In genomic region chr2:47016172-47016913, GRCh38 we compare ENCODE assay signal across 10 cellular contexts.
DNase-seq lines count a peak whose midpoint lies in the region; ATAC-seq and TF ChIP-seq lines count a peak whose summit lies in the region.
"Had no signal": no experiment of that assay in that cellular context is flagged by ENCODE, and none has a peak within 500 bp of the region (broad histone marks: within the 10 kb centered on the region; RNA-seq: fewer than 3 reads in every experiment).

No MANE protein-coding gene starts in this region.

- no peak overlapping the region for H3K4me2 ChIP-seq in hepatocyte

- H3K4me3 Mint-ChIP-seq in activated T-cell treated with anti-CD3 and anti-CD28 coated beads, Interleukin-2, amount 50 U/mL, for 4 hours = no peak overlapping the region
- H3K4me3 Mint-ChIP-seq: activated naive CD8-positive, alpha-beta T cell treated with anti-CD3 and anti-CD28 coated beads, Interleukin-2, amount 10 ng/mL, durations not matched to agents 7 days and 5 days; stimulated activated naive CD8-positive, alpha-beta T cell treated with anti-CD3 and anti-CD28 coated beads, Interleukin-15, Interleukin-2, amounts not matched to agents 100 ng/mL and 50 ng/mL, for 24 hours had no signal

- H3K79me2 ChIP-seq in hepatocyte = no peaks in the 10 kb centered on the region

- H3K27me3 ChIP-seq in BE2C (no peaks in the 10 kb centered on the region), adipocyte (replicated peaks; ENCODE audit: control insufficient read depth, insufficient read depth, low read length) (no peaks in the 10 kb centered on the region), hepatocyte (no peaks in the 10 kb centered on the region)

- peaks cover 20% of the 10 kb centered on the region for H3K4me1 ChIP-seq in BE2C
- peaks cover 4% of the 10 kb centered on the region for H3K4me1 ChIP-seq in adipocyte (ENCODE audit: control insufficient read depth, insufficient read depth, low read length)
- no peaks in the 10 kb centered on the region for H3K4me1 ChIP-seq in hepatocyte (ENCODE audit: insufficient read depth)

- no peaks in the 10 kb centered on the region for H3K36me3 ChIP-seq in BE2C
- peaks cover 67% of the 10 kb centered on the region for H3K36me3 ChIP-seq in adipocyte (ENCODE audit: control insufficient read depth, insufficient read depth, low read length, severe bottlenecking)
- H3K36me3 ChIP-seq in hepatocyte (replicated peaks; ENCODE audit: insufficient read depth, low read depth) = no peaks in the 10 kb centered on the region

- no peaks in the 10 kb centered on the region for H3K27me3 Mint-ChIP-seq in activated T-cell treated with anti-CD3 and anti-CD28 coated beads, Interleukin-2, amount 50 U/mL, for 4 hours (ENCODE audit: low read depth)
- H3K27me3 Mint-ChIP-seq: activated naive CD8-positive, alpha-beta T cell treated with anti-CD3 and anti-CD28 coated beads, Interleukin-2, amount 10 ng/mL, durations not matched to agents 7 days and 5 days; stimulated activated naive CD8-positive, alpha-beta T cell treated with anti-CD3 and anti-CD28 coated beads, Interleukin-15, Interleukin-2, amounts not matched to agents 100 ng/mL and 50 ng/mL, for 24 hours had no signal

- H3K27ac ChIP-seq in hepatocyte = peak overlapping the region; percentile 34

- H3K4me1 Mint-ChIP-seq in activated T-cell treated with anti-CD3 and anti-CD28 coated beads, Interleukin-2, amount 50 U/mL, for 4 hours (ENCODE audit: low read depth) = peaks cover 2% of the 10 kb centered on the region
- H3K4me1 Mint-ChIP-seq: activated naive CD8-positive, alpha-beta T cell treated with anti-CD3 and anti-CD28 coated beads, Interleukin-2, amount 10 ng/mL, durations not matched to agents 7 days and 5 days had no signal

- H3K9me3 Mint-ChIP-seq in activated T-cell treated with anti-CD3 and anti-CD28 coated beads, Interleukin-2, amount 50 U/mL, for 4 hours = no peaks in the 10 kb centered on the region
- H3K9me3 Mint-ChIP-seq: activated naive CD8-positive, alpha-beta T cell treated with anti-CD3 and anti-CD28 coated beads, Interleukin-2, amount 10 ng/mL, durations not matched to agents 7 days and 5 days; stimulated activated naive CD8-positive, alpha-beta T cell treated with anti-CD3 and anti-CD28 coated beads, Interleukin-15, Interleukin-2, amounts not matched to agents 100 ng/mL and 50 ng/mL, for 24 hours had no signal

- ATAC-seq in activated T-cell treated with anti-CD3 and anti-CD28 coated beads, Interleukin-2, amount 50 U/mL, for 4 hours = no peak

- H3K4me3 ChIP-seq in BE2C (ENCODE audit: low read depth, low read length) (no peak overlapping the region), adipocyte (ENCODE audit: low read length) (no peak overlapping the region), hepatocyte (no peak overlapping the region)

- WGBS in hepatocyte (ENCODE audit: low lambda C conversion rate, missing lambda C conversion rate) = 53% methylated on average over 6 of the region's 6 CpGs

- H2AFZ ChIP-seq in hepatocyte = no peak overlapping the region

- no peaks in the 10 kb centered on the region for H4K20me1 ChIP-seq in hepatocyte (ENCODE audit: insufficient read depth, poor library complexity, severe bottlenecking)

- peak; percentile 21 for TF ChIP-seq CTCF in BE2C (IDR thresholded peaks at IDR 0.05; ENCODE audit: low read depth, low read length)
- peak; percentile 12 for TF ChIP-seq CTCF in hepatocyte (IDR thresholded peaks at IDR 0.05; ENCODE audit: poor library complexity)

- H3K9me3 ChIP-seq in BE2C (no peaks in the 10 kb centered on the region), adipocyte (ENCODE audit: control insufficient read depth, low read length) (no peaks in the 10 kb centered on the region), hepatocyte (ENCODE audit: low read depth) (no peaks in the 10 kb centered on the region)

- DNase-seq in BE2C (no peak), LoVo (ENCODE audit: low spot score) (peak; percentile 19), adipocyte (ENCODE audit: low read depth) (peak; percentile 81), hepatocyte (ENCODE audit: low spot score) (peak; percentile 60), stromal cell of bone marrow (ENCODE audit: low read depth) (peak; percentile 30), NCI-H748 (lab: John Stamatoyannopoulos, UW; ENCODE audit: unreplicated experiment) (no peak), GM19240 (ENCODE audit: insufficient read length, low spot score) (no peak)
- DNase-seq in activated T-cell treated with anti-CD3 and anti-CD28 coated beads, Interleukin-2, amount 50 U/mL, for 4 hours = no peak
- DNase-seq: activated naive CD8-positive, alpha-beta T cell treated with anti-CD3 and anti-CD28 coated beads, Interleukin-2, amount 10 ng/mL, durations not matched to agents 7 days and 5 days had no signal

- no peaks in the 10 kb centered on the region for H3K9me2 ChIP-seq in hepatocyte (replicated peaks; ENCODE audit: insufficient read depth)

- peaks cover 38% of the 10 kb centered on the region for H3K36me3 Mint-ChIP-seq in activated T-cell treated with anti-CD3 and anti-CD28 coated beads, Interleukin-2, amount 50 U/mL, for 4 hours (ENCODE audit: insufficient read depth)

- H3K9ac ChIP-seq in adipocyte (ENCODE audit: low read length) = no peak overlapping the region

Comparison
In these comparisons a context has a peak if more than half of its experiments do, and no peak if none do; other contexts are left out.
1. DNase-seq: peak in LoVo (single experiment), adipocyte (single experiment), hepatocyte (single experiment) and stromal cell of bone marrow (single experiment); none in BE2C (single experiment), NCI-H748 (single experiment), activated T-cell treated with anti-CD3 and anti-CD28 coated beads, Interleukin-2, amount 50 U/mL, for 4 hours (single experiment) and GM19240 (single experiment).